In the genomic region with DNA sequence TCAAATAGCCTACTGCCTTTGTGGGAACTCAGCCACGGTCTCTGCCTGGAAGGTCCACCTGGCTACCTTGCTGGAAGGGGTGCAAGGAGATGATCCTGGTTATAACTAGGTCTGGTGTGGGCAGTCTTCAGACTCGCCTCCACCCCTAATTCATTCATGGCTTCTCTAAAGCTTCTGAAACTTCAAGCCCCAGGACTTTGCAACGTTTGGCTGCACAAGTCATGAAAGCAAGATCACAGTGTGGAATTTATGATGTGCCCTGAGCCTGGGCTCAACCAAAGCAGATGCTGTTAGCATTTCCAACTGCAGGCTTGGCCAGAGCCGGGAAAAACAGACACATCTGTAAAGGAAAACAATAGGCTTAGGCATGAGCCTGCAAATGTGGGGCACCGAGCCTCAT, we compare ENCODE assay signal across 15 cellular contexts.
"Had no signal": no experiment of that assay in that cellular context is flagged by ENCODE, and none has a peak within 500 bp of the region (broad histone marks: within the 10 kb centered on the region; RNA-seq: fewer than 3 reads in every experiment).

No MANE protein-coding gene starts in this region.

- H3K36me3 ChIP-seq: colonic mucosa, heart left ventricle, spleen, tibial nerve had no signal

- DNase-seq: activated CD4-positive, alpha-beta memory T cell treated with anti-CD3 and anti-CD28 coated beads for 36 hours; activated CD4-positive, alpha-beta T cell treated with anti-CD3 and anti-CD28 coated beads for 1 hour; activated naive CD4-positive, alpha-beta T cell; activated T-cell treated with anti-CD3 and anti-CD28 coated beads, Interleukin-2, amount 50 U/mL, for 72 hours; caudate nucleus; colonic mucosa; effector CD8-positive, alpha-beta T cell; heart left ventricle; kidney; spleen; stimulated activated CD4-positive, alpha-beta T cell treated with anti-CD3 and anti-CD28 coated beads, Interleukin-1b, Interleukin-23, amount 100 ng/mL, for 48 hours had no signal

- FAIRE-seq: frontal cortex, kidney had no signal

- H3K27me3 ChIP-seq: colonic mucosa, spleen, tibial nerve had no signal

- H3K27ac Mint-ChIP-seq: activated CD4-positive, alpha-beta memory T cell treated with anti-CD3 and anti-CD28 coated beads for 36 hours; activated T-cell treated with anti-CD3 and anti-CD28 coated beads, Interleukin-2, amount 50 U/mL, for 72 hours; mesothelial cell of epicardium; stimulated activated memory B cell treated with anti-CD40 and anti-IgM and Interleukin-4, amounts not matched to agents 10 μg/mL and 1 μg/mL and 100 μg/mL, for 72 hours had no signal

- H3K4me1 Mint-ChIP-seq: stimulated activated memory B cell treated with anti-CD40 and anti-IgM and Interleukin-4, amounts not matched to agents 10 μg/mL and 1 μg/mL and 100 μg/mL, for 72 hours had no signal

- H3K4me3 Mint-ChIP-seq: activated CD4-positive, alpha-beta memory T cell treated with anti-CD3 and anti-CD28 coated beads for 36 hours; activated T-cell treated with anti-CD3 and anti-CD28 coated beads, Interleukin-2, amount 50 U/mL, for 72 hours; mesothelial cell of epicardium; stimulated activated memory B cell treated with anti-CD40 and anti-IgM and Interleukin-4, amounts not matched to agents 10 μg/mL and 1 μg/mL and 100 μg/mL, for 72 hours had no signal

- H3K4me3 ChIP-seq: colonic mucosa, heart left ventricle, spleen, tibial nerve had no signal

- H3K27ac ChIP-seq: colonic mucosa, heart left ventricle, spleen, tibial nerve had no signal

- H3K9me3 ChIP-seq: colonic mucosa, heart left ventricle, spleen, tibial nerve had no signal

- H3K36me3 Mint-ChIP-seq: activated CD4-positive, alpha-beta memory T cell treated with anti-CD3 and anti-CD28 coated beads for 36 hours; mesothelial cell of epicardium; stimulated activated memory B cell treated with anti-CD40 and anti-IgM and Interleukin-4, amounts not matched to agents 10 μg/mL and 1 μg/mL and 100 μg/mL, for 72 hours had no signal

- H3K9me3 Mint-ChIP-seq: activated CD4-positive, alpha-beta memory T cell treated with anti-CD3 and anti-CD28 coated beads for 36 hours; activated T-cell treated with anti-CD3 and anti-CD28 coated beads, Interleukin-2, amount 50 U/mL, for 72 hours; mesothelial cell of epicardium; stimulated activated memory B cell treated with anti-CD40 and anti-IgM and Interleukin-4, amounts not matched to agents 10 μg/mL and 1 μg/mL and 100 μg/mL, for 72 hours had no signal

- H3K4me1 ChIP-seq: colonic mucosa, heart left ventricle, spleen had no signal

- H3K27me3 Mint-ChIP-seq: stimulated activated memory B cell treated with anti-CD40 and anti-IgM and Interleukin-4, amounts not matched to agents 10 μg/mL and 1 μg/mL and 100 μg/mL, for 72 hours had no signal

- ATAC-seq: activated T-cell treated with anti-CD3 and anti-CD28 coated beads, Interleukin-2, amount 50 U/mL, for 72 hours; heart left ventricle; stimulated activated memory B cell treated with anti-CD40 and anti-IgM and Interleukin-4, amounts not matched to agents 10 μg/mL and 1 μg/mL and 100 μg/mL, for 72 hours had no signal
